9 cellular contexts compared by ENCODE assay signal in genomic region chr17:79019631-79020584, GRCh38. TPM values are rescaled to one million over a fixed set of nuclear protein-coding genes. Genes with fewer than 3 reads are reported as not detected.
DNase-seq lines count a peak whose midpoint lies in the region; ATAC-seq and TF ChIP-seq lines count a peak whose summit lies in the region.
"Had no signal": no experiment of that assay in that cellular context is flagged by ENCODE, and none has a peak within 500 bp of the region (broad histone marks: within the 10 kb centered on the region; RNA-seq: fewer than 3 reads in every experiment).

No MANE protein-coding gene starts in this region.

- H3K27ac Mint-ChIP-seq in T-cell, result no peak overlapping the region
- peak overlapping the region; percentile 88 for H3K27ac Mint-ChIP-seq in chondrocyte (ENCODE audit: unreplicated experiment)
- no peak overlapping the region for H3K27ac Mint-ChIP-seq in stimulated activated naive CD8-positive, alpha-beta T cell treated with anti-CD3 and anti-CD28 coated beads, Interleukin-15, amount 100 ng/mL, for 72 hours

- CTCF ChIA-PET in T-cell (lab: Charles Lee), result no interaction called here

- POLR2A ChIA-PET in T-cell (lab: Charles Lee), result interaction anchor here in 1 of 2 donors (0.7 kb wide), 1 partner anchor 1786 kb away, joined by 5 read pairs; no protein-coding TSS in a partner anchor

- no peaks in the 10 kb centered on the region for H3K9me3 Mint-ChIP-seq in T-cell
- H3K9me3 Mint-ChIP-seq in chondrocyte (ENCODE audit: low read depth), result no peaks in the 10 kb centered on the region
- H3K9me3 Mint-ChIP-seq in stimulated activated naive CD8-positive, alpha-beta T cell treated with anti-CD3 and anti-CD28 coated beads, Interleukin-15, amount 100 ng/mL, for 72 hours, result no peaks in the 10 kb centered on the region

- intact Hi-C loops in right lobe of liver (cut with DNase I), result no loop called here

- no peak overlapping the region for H3K4me3 Mint-ChIP-seq in T-cell
- no peak overlapping the region for H3K4me3 Mint-ChIP-seq in chondrocyte (ENCODE audit: unreplicated experiment)
- H3K4me3 Mint-ChIP-seq in stimulated activated naive CD8-positive, alpha-beta T cell treated with anti-CD3 and anti-CD28 coated beads, Interleukin-15, amount 100 ng/mL, for 72 hours, result no peak overlapping the region

- H3K27me3 Mint-ChIP-seq in T-cell, result peaks cover 3 to 21% of the 10 kb centered on the region in 2 donors
- peaks cover 4% of the 10 kb centered on the region for H3K27me3 Mint-ChIP-seq in chondrocyte (ENCODE audit: low read depth)
- H3K27me3 Mint-ChIP-seq in stimulated activated naive CD8-positive, alpha-beta T cell treated with anti-CD3 and anti-CD28 coated beads, Interleukin-15, amount 100 ng/mL, for 72 hours, result peaks cover 38% of the 10 kb centered on the region

- H3K27ac ChIP-seq in right lobe of liver, result peak overlapping the region in 2 of 3 donors; percentile 32 to 69

- DNase-seq in DMS53 treated with DMSO at 0.1 percent for 48 hours (lab: John Stamatoyannopoulos, UW; ENCODE audit: unreplicated experiment) (peak; percentile 42), LNCaP clone FGC (ENCODE audit: low read depth) (no peak), T-cell (peak in 30 of 34 experiments; percentile 22 to 63 (median 45)), chondrocyte (ENCODE audit: low spot score) (no peak), right lobe of liver (peak in 2 of 3 donors; percentile 49 to 62)
- peak; percentile 35 to 54 for DNase-seq in stimulated activated naive CD8-positive, alpha-beta T cell treated with anti-CD3 and anti-CD28 coated beads, Interleukin-15, amount 100 ng/mL, for 72 hours

- no peaks in the 10 kb centered on the region for H3K36me3 ChIP-seq in right lobe of liver

- H3K36me3 Mint-ChIP-seq in T-cell, result no peaks in the 10 kb centered on the region
- no peaks in the 10 kb centered on the region for H3K36me3 Mint-ChIP-seq in chondrocyte (ENCODE audit: low read depth)

- no peaks in the 10 kb centered on the region for H3K27me3 ChIP-seq in right lobe of liver

- no peak for TF ChIP-seq POLR2A in right lobe of liver (IDR thresholded peaks at IDR 0.05)

- H3K4me1 Mint-ChIP-seq in T-cell (peaks cover 5 to 8% (median 6%) of the 10 kb centered on the region in 3 donors), chondrocyte (ENCODE audit: low read depth) (peaks cover 39% of the 10 kb centered on the region)
- peaks cover 16% of the 10 kb centered on the region for H3K4me1 Mint-ChIP-seq in stimulated activated naive CD8-positive, alpha-beta T cell treated with anti-CD3 and anti-CD28 coated beads, Interleukin-15, amount 100 ng/mL, for 72 hours

- no peak overlapping the region for H3K4me3 ChIP-seq in LNCaP clone FGC (ENCODE audit: low read depth, low read length)
- H3K4me3 ChIP-seq in right lobe of liver, result no peak overlapping the region

- no peaks in the 10 kb centered on the region for H3K9me3 ChIP-seq in right lobe of liver

- TF ChIP-seq CTCF in LNCaP clone FGC (IDR thresholded peaks at IDR 0.05; ENCODE audit: control insufficient read depth, extremely low read depth, insufficient read depth) (peak; percentile 52), chondrocyte (IDR thresholded peaks at IDR 0.05) (peak; percentile 94), right lobe of liver (IDR thresholded peaks at IDR 0.05) (peak; percentile 45 to 74 (median 60))

- ATAC-seq in T-cell (replicated peaks in 1 of 4), result peak in 1 of 4 experiments; percentile 52
- ATAC-seq in right lobe of liver, result peak; percentile 15 to 42 (median 30)
- peak; percentile 72 for ATAC-seq in stimulated activated naive CD8-positive, alpha-beta T cell treated with anti-CD3 and anti-CD28 coated beads, Interleukin-15, amount 100 ng/mL, for 72 hours
- no peak for ATAC-seq in GM21717 (IDR thresholded peaks at IDR 0.05; ENCODE audit: unreplicated experiment)
- ATAC-seq in GM19328 (IDR thresholded peaks at IDR 0.05; ENCODE audit: unreplicated experiment), result no peak

- H3K4me1 ChIP-seq in right lobe of liver, result peaks cover 0 to 11% (median 0%) of the 10 kb centered on the region in 4 donors

- WGBS in right lobe of liver (ENCODE audit: insufficient coverage, low coverage, low lambda C conversion rate, missing lambda C conversion rate), result 14% methylated on average over 12 of the region's 19 CpGs

RNA-seq across cellular contexts. Expression of gene C1QTNF1, which starts 4.1 kb away (rescaled TPM):
- total RNA-seq in T-cell (under 1 TPM in 4 of 5 donors, not detected in 1; 0.10 to 0.57 (median 0.26) TPM), chondrocyte (74.7 to 96.2 TPM (median 74.9 TPM) in 3 replicates), right lobe of liver (10 to 100 TPM in 5 of 6 experiments, 1 to 10 TPM in 1; 9.8 to 40.2 (median 26.2) TPM)
- total RNA-seq: T-helper 2 cell treated with Interferon-gamma antibody and Interleukin-4, amounts not matched to agents 100 ng/mL and 5 ng/mL, for 36 hours had no signal

RNA-seq across cellular contexts. Expression of gene CANT1, which starts 10.3 kb away (rescaled TPM):
- 10 to 100 TPM; 46.2 to 63.1 (median 57.7) TPM for total RNA-seq in T-cell
- total RNA-seq in chondrocyte, result 37.3 to 50.5 TPM (median 47.9 TPM) in 3 replicates
- 10 to 100 TPM; 15.6 to 26.3 (median 18.7) TPM for total RNA-seq in right lobe of liver

RNA-seq across cellular contexts. Expression of gene LGALS3BP, which starts 40.2 kb away (rescaled TPM):
- 10 to 100 TPM; 28.2 to 80.7 (median 51.6) TPM for total RNA-seq in T-cell
- 120 to 177 TPM (median 127 TPM) in 3 replicates for total RNA-seq in chondrocyte
- total RNA-seq in right lobe of liver, result 100 to 1,000 TPM in 4 of 6 experiments, 10 to 100 TPM in 2; 82.8 to 257 (median 121) TPM

RNA-seq across cellular contexts. Expression of gene ENGASE, which starts 54.7 kb away (rescaled TPM):
- total RNA-seq in T-cell (100 to 1,000 TPM in 4 of 5 donors, 10 to 100 TPM in 1; 99.6 to 153 (median 141) TPM), chondrocyte (16.8 to 30.7 TPM (median 19.7 TPM) in 3 replicates), right lobe of liver (10 to 100 TPM in 5 of 6 experiments, 1 to 10 TPM in 1; 7.4 to 63.7 (median 39.1) TPM)

Comparison
In these comparisons a context has a peak if more than half of its experiments do, and no peak if none do; other contexts are left out.
1. DNase-seq: peak in DMS53 treated with DMSO at 0.1 percent for 48 hours (single experiment), T-cell (30 of 34), right lobe of liver (2 of 3) and stimulated activated naive CD8-positive, alpha-beta T cell treated with anti-CD3 and anti-CD28 coated beads, Interleukin-15, amount 100 ng/mL, for 72 hours (2 of 2); none in LNCaP clone FGC (single experiment) and chondrocyte (single experiment).
2. ATAC-seq: peak in right lobe of liver (4 of 4) and stimulated activated naive CD8-positive, alpha-beta T cell treated with anti-CD3 and anti-CD28 coated beads, Interleukin-15, amount 100 ng/mL, for 72 hours (single experiment); none in GM21717 (single experiment) and GM19328 (single experiment).
3. RNA of gene C1QTNF1, which starts 4.1 kb away (total RNA-seq): 74.7 to 96.2 TPM in chondrocyte and 9.8 to 40.2 TPM in right lobe of liver; 0.10 to 0.57 TPM in T-cell; every median in the first group is over 4 times any median in the second.
4. Peak in every context shown above with its lines, with median percentiles within 50 percentile points of each other: CTCF ChIP-seq.